In the genomic region with DNA sequence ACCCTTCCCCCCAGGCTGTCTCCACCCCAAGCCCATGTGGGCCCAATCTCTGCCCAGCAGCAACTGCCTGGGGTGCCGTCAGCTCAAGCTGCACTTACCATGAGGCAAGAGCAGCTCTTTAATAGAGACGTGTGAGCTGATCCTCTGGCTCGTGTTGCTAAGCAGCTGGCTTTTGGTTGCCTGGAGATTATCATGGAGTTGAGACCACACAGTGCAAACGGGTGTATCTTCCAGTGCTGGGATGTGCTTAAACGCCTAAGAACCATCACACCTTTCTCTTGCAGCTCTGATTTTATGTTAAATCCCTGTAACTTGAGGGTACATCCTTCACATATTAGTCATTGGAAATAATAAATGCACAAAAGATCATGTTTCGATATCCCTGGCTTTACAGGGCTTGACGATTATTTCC, we compare ENCODE assay signal across 12 cellular contexts.
DNase-seq lines count a peak whose midpoint lies in the region; ATAC-seq, FAIRE-seq and TF ChIP-seq lines count a peak whose summit lies in the region.
"Had no signal": no experiment of that assay in that cellular context is flagged by ENCODE, and none has a peak within 500 bp of the region (broad histone marks: within the 10 kb centered on the region; RNA-seq: fewer than 3 reads in every experiment).

No MANE protein-coding gene starts in this region.

- CTCF ChIA-PET in HEK293 (lab: Yijun Ruan, JAX), result interaction anchor here (0.5 to 0.7 kb wide), 3 partner anchors 54 to 952 kb away, joined by 3 read pairs; no protein-coding TSS in a partner anchor
- CTCF ChIA-PET in activated CD8-positive, alpha-beta T cell treated with anti-CD3 and anti-CD28 coated beads, Interleukin-2, amount 10 ng/mL, durations not matched to agents 7 days and 5 days (lab: Charles Lee), result interaction anchor here (2.0 kb wide), 1 partner anchor 144 kb away, joined by 5 read pairs; no protein-coding TSS in a partner anchor

- POLR2A ChIA-PET in HEK293 (lab: Yijun Ruan, JAX), result interaction anchor here (1.5 kb wide), 1 partner anchor 12 kb away, joined by 3 read pairs; no protein-coding TSS in a partner anchor
- POLR2A ChIA-PET in activated CD8-positive, alpha-beta T cell treated with anti-CD3 and anti-CD28 coated beads, Interleukin-2, amount 10 ng/mL, durations not matched to agents 7 days and 5 days (lab: Charles Lee), result no interaction called here

- peaks cover 5% of the 10 kb centered on the region for H3F3A ChIP-seq in neural cell (ENCODE audit: insufficient read depth, low read length, poor library complexity, severe bottlenecking)

- H3K9ac ChIP-seq in neural cell (ENCODE audit: low read length), result peak overlapping the region; percentile 17

- peak; percentile 30 for DNase-seq in NCI-H2171 (lab: John Stamatoyannopoulos, UW)
- DNase-seq in astrocyte of the hippocampus (ENCODE audit: low read depth, low spot score), result peak; percentile 58
- DNase-seq in ureter (ENCODE audit: low spot score), result no peak
- no peak for DNase-seq in SIG-M5 (lab: John Stamatoyannopoulos, UW)
- DNase-seq in activated CD8-positive, alpha-beta T cell treated with anti-CD3 and anti-CD28 coated beads, Interleukin-2, amount 10 ng/mL, durations not matched to agents 7 days and 5 days, result no peak
- DNase-seq in GM19239 (ENCODE audit: insufficient read length, low spot score), result no peak
- DNase-seq: activated CD4-positive, alpha-beta T cell treated with anti-CD3 and anti-CD28 coated beads for 36 hours; Caco-2 had no signal

- no peak for ATAC-seq in activated CD8-positive, alpha-beta T cell treated with anti-CD3 and anti-CD28 coated beads, Interleukin-2, amount 10 ng/mL, durations not matched to agents 7 days and 5 days
- ATAC-seq: activated CD4-positive, alpha-beta T cell treated with anti-CD3 and anti-CD28 coated beads for 36 hours had no signal

- H3K27me3 ChIP-seq in neural cell (ENCODE audit: insufficient read depth, low read depth, low read length), result no peaks in the 10 kb centered on the region

- no peaks in the 10 kb centered on the region for H3K27me3 Mint-ChIP-seq in activated CD8-positive, alpha-beta T cell treated with anti-CD3 and anti-CD28 coated beads, Interleukin-2, amount 10 ng/mL, durations not matched to agents 7 days and 5 days (ENCODE audit: low read depth)
- H3K27me3 Mint-ChIP-seq: activated CD4-positive, alpha-beta T cell treated with anti-CD3 and anti-CD28 coated beads for 36 hours; activated naive CD8-positive, alpha-beta T cell had no signal

- peak overlapping the region; percentile 2 for H3K4me2 ChIP-seq in neural cell (ENCODE audit: low read length)

- H3K9me2 ChIP-seq in neural cell (ENCODE audit: insufficient read depth, low read length), result no peaks in the 10 kb centered on the region

- H3K27ac ChIP-seq in HEK293 (ENCODE audit: extremely low read depth, low read depth, low read length), result no peak overlapping the region; the same call in 1 of the 2 replicates
- peak overlapping the region; percentile 74 for H3K27ac ChIP-seq in neural cell (ENCODE audit: low read length)
- H3K27ac ChIP-seq: prostate gland had no signal

- TF ChIP-seq RAD21 in neural cell (conservative IDR thresholded peaks at IDR 0.05), result peak; percentile 42

- H3K4me3 Mint-ChIP-seq in activated CD8-positive, alpha-beta T cell treated with anti-CD3 and anti-CD28 coated beads, Interleukin-2, amount 10 ng/mL, durations not matched to agents 7 days and 5 days, result no peak overlapping the region
- H3K4me3 Mint-ChIP-seq: activated CD4-positive, alpha-beta T cell treated with anti-CD3 and anti-CD28 coated beads for 36 hours; activated naive CD8-positive, alpha-beta T cell had no signal

- no peak overlapping the region for H2AFZ ChIP-seq in neural cell (ENCODE audit: low read depth, low read length)

- no peaks in the 10 kb centered on the region for H3K79me2 ChIP-seq in neural cell (replicated peaks; ENCODE audit: insufficient read depth, low read length)

- TF ChIP-seq EP300 in neural cell (conservative IDR thresholded peaks at IDR 0.05; ENCODE audit: poor library complexity, severe bottlenecking), result peak; percentile 70

- TF ChIP-seq CTCF in HEK293 (tag by site-specific recombination; IDR thresholded peaks at IDR 0.05) (no peak), neural cell (IDR thresholded peaks at IDR 0.05; ENCODE audit: poor library complexity, severe bottlenecking) (no peak)

- H3K9me3 ChIP-seq in HEK293 (ENCODE audit: control insufficient read depth, insufficient read depth, low read depth, low read length) (no peaks in the 10 kb centered on the region), neural cell (ENCODE audit: low read length) (no peaks in the 10 kb centered on the region)
- H3K9me3 ChIP-seq: Caco-2, prostate gland had no signal

- no peaks in the 10 kb centered on the region for H4K20me1 ChIP-seq in neural cell (ENCODE audit: insufficient read depth)

- no peak overlapping the region for H3K27ac Mint-ChIP-seq in activated CD8-positive, alpha-beta T cell treated with anti-CD3 and anti-CD28 coated beads, Interleukin-2, amount 10 ng/mL, durations not matched to agents 7 days and 5 days
- H3K27ac Mint-ChIP-seq: activated CD4-positive, alpha-beta T cell treated with anti-CD3 and anti-CD28 coated beads for 36 hours; activated naive CD8-positive, alpha-beta T cell had no signal

- no peaks in the 10 kb centered on the region for H3K9me3 Mint-ChIP-seq in activated CD8-positive, alpha-beta T cell treated with anti-CD3 and anti-CD28 coated beads, Interleukin-2, amount 10 ng/mL, durations not matched to agents 7 days and 5 days (ENCODE audit: insufficient read depth)

- FAIRE-seq in GM19239 (lab: Jason Lieb, UNC), result no peak

- H3K4me3 ChIP-seq in HEK293 (ENCODE audit: low read depth, low read length), result no peak overlapping the region
- peak overlapping the region; percentile 40 for H3K4me3 ChIP-seq in neural cell (ENCODE audit: low read length)
- H3K4me3 ChIP-seq: prostate gland had no signal

- no peaks in the 10 kb centered on the region for H3K36me3 Mint-ChIP-seq in activated CD8-positive, alpha-beta T cell treated with anti-CD3 and anti-CD28 coated beads, Interleukin-2, amount 10 ng/mL, durations not matched to agents 7 days and 5 days (ENCODE audit: low read depth)
- H3K36me3 Mint-ChIP-seq: activated naive CD8-positive, alpha-beta T cell had no signal

- peaks cover 11% of the 10 kb centered on the region for H3K4me1 Mint-ChIP-seq in activated CD8-positive, alpha-beta T cell treated with anti-CD3 and anti-CD28 coated beads, Interleukin-2, amount 10 ng/mL, durations not matched to agents 7 days and 5 days (ENCODE audit: low read depth)
- H3K4me1 Mint-ChIP-seq: activated CD4-positive, alpha-beta T cell treated with anti-CD3 and anti-CD28 coated beads for 36 hours had no signal

- H3K36me3 ChIP-seq in HEK293 (ENCODE audit: control insufficient read depth in 2 of 2, insufficient read depth in 1 of 2, low read length in 2 of 2) (no peaks in the 10 kb centered on the region), neural cell (ENCODE audit: insufficient read depth, low read length) (no peaks in the 10 kb centered on the region)
- H3K36me3 ChIP-seq: prostate gland had no signal

- H3K4me1 ChIP-seq in HEK293 (ENCODE audit: control insufficient read depth, insufficient read depth, low read length), result peaks cover 4% of the 10 kb centered on the region; the same call in 1 of the 2 replicates
- H3K4me1 ChIP-seq: prostate gland had no signal

TF ChIP-seq in HEK293, 187 proteins besides CTCF, POLR2A, EP300 and RAD21 (continues in another document):
- TF ChIP-seq, protein P1, sequence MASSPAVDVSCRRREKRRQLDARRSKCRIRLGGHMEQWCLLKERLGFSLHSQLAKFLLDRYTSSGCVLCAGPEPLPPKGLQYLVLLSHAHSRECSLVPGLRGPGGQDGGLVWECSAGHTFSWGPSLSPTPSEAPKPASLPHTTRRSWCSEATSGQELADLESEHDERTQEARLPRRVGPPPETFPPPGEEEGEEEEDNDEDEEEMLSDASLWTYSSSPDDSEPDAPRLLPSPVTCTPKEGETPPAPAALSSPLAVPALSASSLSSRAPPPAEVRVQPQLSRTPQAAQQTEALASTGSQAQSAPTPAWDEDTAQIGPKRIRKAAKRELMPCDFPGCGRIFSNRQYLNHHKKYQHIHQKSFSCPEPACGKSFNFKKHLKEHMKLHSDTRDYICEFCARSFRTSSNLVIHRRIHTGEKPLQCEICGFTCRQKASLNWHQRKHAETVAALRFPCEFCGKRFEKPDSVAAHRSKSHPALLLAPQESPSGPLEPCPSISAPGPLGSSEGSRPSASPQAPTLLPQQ (tag by site-specific recombination; IDR thresholded peaks at IDR 0.05), result peak; percentile 69
- TF ChIP-seq GLIS1 (tag by site-specific recombination; IDR thresholded peaks at IDR 0.05) (peak; percentile 33), ZNF548 (tag by site-specific recombination; IDR thresholded peaks at IDR 0.05) (peak; percentile 70; the same call in 1 of the 2 replicates), ZIC2 (tag by site-specific recombination; IDR thresholded peaks at IDR 0.05) (peak; percentile 50), ZNF600 (tag by site-specific recombination; IDR thresholded peaks at IDR 0.05) (no peak), MYNN (tag by site-specific recombination; IDR thresholded peaks at IDR 0.05; ENCODE audit: borderline replicate concordance) (peak; percentile 85), MEIS1 (CRISPR knock-in tag; IDR thresholded peaks at IDR 0.05; ENCODE audit: borderline replicate concordance) (no peak)

TF ChIP-seq in neural cell, 6 proteins besides CTCF, POLR2A, EP300 and RAD21 (continues in another document):
- peak; percentile 38 for TF ChIP-seq SMC3 (conservative IDR thresholded peaks at IDR 0.05; ENCODE audit: poor library complexity)
- no peak for TF ChIP-seq TAF1 (IDR thresholded peaks at IDR 0.05; ENCODE audit: low read depth)
- TF ChIP-seq MXI1 (conservative IDR thresholded peaks at IDR 0.05; ENCODE audit: poor library complexity, severe bottlenecking), result peak; percentile 67
- TF ChIP-seq POLR2AphosphoS5 (IDR thresholded peaks at IDR 0.05), result peak; percentile 74

Comparison
In these comparisons a context has a peak if more than half of its experiments do, and no peak if none do; other contexts are left out.
1. DNase-seq: peak in NCI-H2171 (single experiment) and astrocyte of the hippocampus (single experiment); none in ureter (single experiment), SIG-M5 (single experiment), activated CD8-positive, alpha-beta T cell treated with anti-CD3 and anti-CD28 coated beads, Interleukin-2, amount 10 ng/mL, durations not matched to agents 7 days and 5 days (single experiment) and GM19239 (single experiment).